In the genomic region with DNA sequence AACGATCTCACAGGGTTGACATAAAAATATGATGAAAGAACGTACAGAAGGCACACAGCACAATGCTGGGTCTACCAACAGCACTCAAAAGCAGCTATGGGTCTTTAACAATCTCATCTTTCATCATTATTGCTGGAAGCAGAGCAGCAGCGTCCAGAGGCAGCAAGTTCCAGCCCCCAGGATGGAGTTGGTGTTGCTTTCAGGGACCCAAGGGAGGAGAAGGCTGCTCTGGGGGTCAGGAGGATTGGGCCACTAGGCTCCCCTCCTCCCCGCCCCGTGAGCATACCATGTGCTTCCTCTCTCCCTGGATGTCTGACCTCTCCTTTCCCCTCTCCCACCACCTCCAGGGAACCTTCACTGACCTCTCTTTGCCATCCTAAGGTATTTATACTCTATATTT, we compare ENCODE assay signal across 10 cellular contexts. TPM values are rescaled to one million over a fixed set of nuclear protein-coding genes. Genes with fewer than 3 reads are reported as not detected.
A peak's percentile ranks its signal among the peaks of the same experiment; 100 is the strongest.
DNase-seq lines count a peak whose midpoint lies in the region; ATAC-seq and TF ChIP-seq lines count a peak whose summit lies in the region.
"Had no signal": no experiment of that assay in that cellular context is flagged by ENCODE, and none has a peak within 500 bp of the region (broad histone marks: within the 10 kb centered on the region; RNA-seq: fewer than 3 reads in every experiment).

No MANE protein-coding gene starts in this region.

- TF ChIP-seq EP300 in tibial nerve (IDR thresholded peaks at IDR 0.05), result no peak

- ATAC-seq in activated T-cell treated with anti-CD3 and anti-CD28 coated beads, Interleukin-2, amount 50 U/mL, for 72 hours (replicated peaks in 1 of 2), result no peak
- ATAC-seq in activated T-cell treated with anti-CD3 and anti-CD28 coated beads, Interleukin-2, amount 50 U/mL, for 4 hours, result no peak

- CTCF ChIA-PET in GM10248 (lab: Yijun Ruan, JAX), result interaction anchor here (1.4 to 1.8 kb wide), 3 partner anchors 31 to 59 kb away, joined by 3 to 6 read pairs (median 3); no protein-coding TSS in a partner anchor

- peak overlapping the region in 1 of 2 donors; percentile 41 for H3K4me3 ChIP-seq in cardiac fibroblast (replicated peaks in 1 of 2; ENCODE audit: low read depth in 2 of 2, low read length in 2 of 2)
- H3K4me3 ChIP-seq in mesodermal cell (ENCODE audit: extremely low read depth, insufficient read depth, low read length, poor library complexity, severe bottlenecking), result peak overlapping the region; percentile 0
- H3K4me3 ChIP-seq in tibial nerve, result peak overlapping the region in 2 of 4 donors; percentile 11
- no peak overlapping the region for H3K4me3 ChIP-seq in BE2C (ENCODE audit: low read depth, low read length)

- H3K36me3 ChIP-seq in mesodermal cell (ENCODE audit: control insufficient read depth, insufficient read depth, low read length), result peaks cover 63% of the 10 kb centered on the region
- H3K36me3 ChIP-seq in tibial nerve, result peaks cover 0 to 43% (median 6%) of the 10 kb centered on the region in 3 donors
- peaks cover 3% of the 10 kb centered on the region for H3K36me3 ChIP-seq in BE2C

- peak overlapping the region; percentile 99 for H3K27ac ChIP-seq in mesodermal cell (ENCODE audit: low read depth, low read length, severe bottlenecking)
- peak overlapping the region; percentile 83 to 96 (median 88) for H3K27ac ChIP-seq in tibial nerve

- no peak for DNase-seq in activated T-cell treated with anti-CD3 and anti-CD28 coated beads, Interleukin-2, amount 50 U/mL, for 72 hours
- DNase-seq in activated T-cell treated with anti-CD3 and anti-CD28 coated beads, Interleukin-2, amount 50 U/mL, for 4 hours, result no peak
- DNase-seq in cardiac fibroblast (ENCODE audit: low read depth in 2 of 2) (peak; percentile 30 to 58), tibial nerve (ENCODE audit: low spot score in 2 of 2) (no peak), GM10248 (ENCODE audit: extremely low spot score) (no peak), BE2C (no peak), NCI-H1694 treated with DMSO at 0.1 percent for 48 hours (lab: John Stamatoyannopoulos, UW) (no peak)

- peaks cover 48% of the 10 kb centered on the region for H3K4me1 Mint-ChIP-seq in activated T-cell treated with anti-CD3 and anti-CD28 coated beads, Interleukin-2, amount 50 U/mL, for 72 hours (ENCODE audit: low read depth)
- H3K4me1 Mint-ChIP-seq in activated T-cell treated with anti-CD3 and anti-CD28 coated beads, Interleukin-2, amount 50 U/mL, for 4 hours (ENCODE audit: low read depth), result peaks cover 43% of the 10 kb centered on the region

- 76% methylated on average over 2 of the region's 5 CpGs; no CpG with 5 or more reads in 1 of the 2 experiments for WGBS in mesodermal cell (ENCODE audit: insufficient coverage in 2 of 2), 2 experiments
- WGBS in tibial nerve, 2 donors, result 21 to 30% methylated on average over 5 of the region's 5 CpGs

- H3K36me3 Mint-ChIP-seq in activated T-cell treated with anti-CD3 and anti-CD28 coated beads, Interleukin-2, amount 50 U/mL, for 72 hours (ENCODE audit: insufficient read depth in 2 of 2), result peaks cover 0 to 5% of the 10 kb centered on the region in 2 donors
- H3K36me3 Mint-ChIP-seq in activated T-cell treated with anti-CD3 and anti-CD28 coated beads, Interleukin-2, amount 50 U/mL, for 4 hours (ENCODE audit: insufficient read depth), result peaks cover 17% of the 10 kb centered on the region

- H3K9me3 Mint-ChIP-seq in activated T-cell treated with anti-CD3 and anti-CD28 coated beads, Interleukin-2, amount 50 U/mL, for 72 hours, result no peaks in the 10 kb centered on the region
- no peaks in the 10 kb centered on the region for H3K9me3 Mint-ChIP-seq in activated T-cell treated with anti-CD3 and anti-CD28 coated beads, Interleukin-2, amount 50 U/mL, for 4 hours
- H3K9me3 Mint-ChIP-seq: CD4-positive, CD25-positive, alpha-beta regulatory T cell; IgD-negative memory B cell had no signal

- no peaks in the 10 kb centered on the region for H3K27me3 ChIP-seq in tibial nerve
- no peaks in the 10 kb centered on the region for H3K27me3 ChIP-seq in BE2C

- no peak for TF ChIP-seq CTCF in cardiac fibroblast (IDR thresholded peaks at IDR 0.05; ENCODE audit: low read depth, low read length)
- no peak for TF ChIP-seq CTCF in tibial nerve (IDR thresholded peaks at IDR 0.05)
- TF ChIP-seq CTCF in GM10248 (IDR thresholded peaks at IDR 0.05; ENCODE audit: control extremely low read depth, extremely low read depth, low read depth, missing control alignments), result no peak
- TF ChIP-seq CTCF in BE2C (IDR thresholded peaks at IDR 0.05; ENCODE audit: low read depth, low read length), result no peak

- peak overlapping the region in 1 of 2 donors; percentile 13 for H3K4me3 Mint-ChIP-seq in activated T-cell treated with anti-CD3 and anti-CD28 coated beads, Interleukin-2, amount 50 U/mL, for 72 hours
- H3K4me3 Mint-ChIP-seq in activated T-cell treated with anti-CD3 and anti-CD28 coated beads, Interleukin-2, amount 50 U/mL, for 4 hours, result no peak overlapping the region

- peak overlapping the region; percentile 70 for H3K27ac Mint-ChIP-seq in activated T-cell treated with anti-CD3 and anti-CD28 coated beads, Interleukin-2, amount 50 U/mL, for 72 hours

- H3K27me3 Mint-ChIP-seq in activated T-cell treated with anti-CD3 and anti-CD28 coated beads, Interleukin-2, amount 50 U/mL, for 72 hours (ENCODE audit: low read depth), result no peaks in the 10 kb centered on the region
- no peaks in the 10 kb centered on the region for H3K27me3 Mint-ChIP-seq in activated T-cell treated with anti-CD3 and anti-CD28 coated beads, Interleukin-2, amount 50 U/mL, for 4 hours (ENCODE audit: low read depth)
- H3K27me3 Mint-ChIP-seq: CD4-positive, CD25-positive, alpha-beta regulatory T cell; IgD-negative memory B cell had no signal

- POLR2A ChIA-PET in GM10248 (lab: Yijun Ruan, JAX), result no interaction called here

- H3K9me3 ChIP-seq in mesodermal cell (ENCODE audit: control insufficient read depth, low read length), result no peaks in the 10 kb centered on the region
- no peaks in the 10 kb centered on the region for H3K9me3 ChIP-seq in tibial nerve
- H3K9me3 ChIP-seq in BE2C, result no peaks in the 10 kb centered on the region

- peaks cover 80% of the 10 kb centered on the region for H3K4me1 ChIP-seq in mesodermal cell (ENCODE audit: control insufficient read depth, insufficient read depth, low read length, poor library complexity, severe bottlenecking)
- H3K4me1 ChIP-seq in tibial nerve, result peaks cover 0 to 97% (median 74%) of the 10 kb centered on the region in 4 donors
- H3K4me1 ChIP-seq in BE2C, result peaks cover 16% of the 10 kb centered on the region

- TF ChIP-seq POLR2A in tibial nerve (IDR thresholded peaks at IDR 0.05), result no peak

RNA-seq across cellular contexts. Expression of gene KCTD10, which starts 13.3 kb away (rescaled TPM):
- 10 to 100 TPM; 38.5 to 47.8 TPM for total RNA-seq in activated T-cell treated with anti-CD3 and anti-CD28 coated beads, Interleukin-2, amount 50 U/mL, for 72 hours
- 10 to 100 TPM; 42.7 to 47.3 (median 45.4) TPM for total RNA-seq in activated T-cell treated with anti-CD3 and anti-CD28 coated beads, Interleukin-2, amount 50 U/mL, for 4 hours
- polyA plus RNA-seq in mesodermal cell (2013, experiment 1 of 2), result 94.1 TPM
- polyA plus RNA-seq in mesodermal cell (2013, experiment 2 of 2), result 84.8 TPM
- total RNA-seq in tibial nerve, result 10 to 100 TPM; 58.6 to 77.7 (median 67.2) TPM
- polyA plus RNA-seq in BE2C (2012; ENCODE audit: insufficient read depth, insufficient read length, low read depth), result 69.5 TPM

RNA-seq across cellular contexts. Expression of gene UBE3B, which starts 13.7 kb away (rescaled TPM):
- 10 to 100 TPM; 37.4 to 37.6 TPM for total RNA-seq in activated T-cell treated with anti-CD3 and anti-CD28 coated beads, Interleukin-2, amount 50 U/mL, for 72 hours
- total RNA-seq in activated T-cell treated with anti-CD3 and anti-CD28 coated beads, Interleukin-2, amount 50 U/mL, for 4 hours, result 10 to 100 TPM; 24.1 to 25.4 (median 24.4) TPM
- 30.0 TPM for polyA plus RNA-seq in mesodermal cell (2013, experiment 1 of 2)
- 24.4 TPM for polyA plus RNA-seq in mesodermal cell (2013, experiment 2 of 2)
- 10 to 100 TPM; 51.0 to 93.5 (median 78.9) TPM for total RNA-seq in tibial nerve
- 31.0 TPM for polyA plus RNA-seq in BE2C (2012; ENCODE audit: insufficient read depth, insufficient read length, low read depth)

Comparison
In these comparisons a context has a peak if more than half of its experiments do, and no peak if none do; other contexts are left out.
1. DNase-seq: peak in cardiac fibroblast (2 of 2); none in activated T-cell treated with anti-CD3 and anti-CD28 coated beads, Interleukin-2, amount 50 U/mL, for 72 hours (0 of 2), activated T-cell treated with anti-CD3 and anti-CD28 coated beads, Interleukin-2, amount 50 U/mL, for 4 hours (single experiment), tibial nerve (0 of 2), GM10248 (single experiment), BE2C (single experiment) and NCI-H1694 treated with DMSO at 0.1 percent for 48 hours (single experiment).